ENCODE assay signal across 11 cellular contexts in the genomic region with DNA sequence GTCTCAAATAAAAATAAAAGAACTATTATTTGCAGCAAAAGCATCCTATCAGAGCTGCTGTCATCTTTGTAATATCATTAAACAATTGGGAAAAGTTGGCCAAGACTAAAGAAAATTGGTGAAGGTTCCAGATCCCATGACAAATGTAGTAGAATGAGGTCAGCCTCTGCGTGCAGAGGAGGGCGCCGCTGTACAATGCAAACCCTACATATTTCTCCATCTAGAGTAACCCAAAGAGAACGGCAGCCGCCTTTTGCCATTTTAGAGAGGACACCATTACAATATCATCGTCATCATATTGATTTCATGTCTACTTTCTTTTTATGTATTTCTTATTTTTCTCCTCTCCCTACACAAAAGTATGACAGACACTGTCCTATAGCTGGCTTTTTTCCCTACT. TPM values are rescaled to one million over a fixed set of nuclear protein-coding genes. Genes with fewer than 3 reads are reported as not detected.
A peak's percentile ranks its signal among the peaks of the same experiment; 100 is the strongest.
DNase-seq lines count a peak whose midpoint lies in the region; ATAC-seq and TF ChIP-seq lines count a peak whose summit lies in the region.
"Had no signal": no experiment of that assay in that cellular context is flagged by ENCODE, and none has a peak within 500 bp of the region (broad histone marks: within the 10 kb centered on the region; RNA-seq: fewer than 3 reads in every experiment).

No MANE protein-coding gene starts in this region.

- H3K27ac Mint-ChIP-seq in chondrocyte (ENCODE audit: unreplicated experiment), result no peak overlapping the region
- no peak overlapping the region for H3K27ac Mint-ChIP-seq in neural crest cell (ENCODE audit: unreplicated experiment)

- RAD21 ChIA-PET in HCT116 (lab: Charles Lee; ENCODE audit: low non-redundant PET in 1 of 2, low total read pairs in 2 of 2, uncharacterized antibody in 2 of 2, unreplicated experiment in 2 of 2), result interaction anchor here in 1 of 2 experiments (1.3 kb wide), 1 partner anchor 87 kb away, joined by 7 read pairs; no protein-coding TSS in a partner anchor

- peaks cover 18% of the 10 kb centered on the region for H3K4me1 Mint-ChIP-seq in chondrocyte (ENCODE audit: low read depth)
- no peaks in the 10 kb centered on the region for H3K4me1 Mint-ChIP-seq in neural crest cell

- H3K9me3 Mint-ChIP-seq in chondrocyte (ENCODE audit: low read depth), result no peaks in the 10 kb centered on the region
- H3K9me3 Mint-ChIP-seq in neural crest cell, result no peaks in the 10 kb centered on the region

- H2AFZ ChIP-seq in HCT116 (ENCODE audit: low read depth, low read length, poor library complexity, severe bottlenecking), result no peak overlapping the region

- peak; percentile 73 for TF ChIP-seq RAD21 in HCT116 (IDR thresholded peaks at IDR 0.05; ENCODE audit: low read depth)

- TF ChIP-seq POLR2A in HCT116 (IDR thresholded peaks at IDR 0.05; ENCODE audit: borderline replicate concordance, extremely low read depth, insufficient read depth, insufficient read length), result no peak

- H3K36me3 Mint-ChIP-seq in chondrocyte (ENCODE audit: low read depth) (peaks cover 36% of the 10 kb centered on the region), neural crest cell (ENCODE audit: low read depth) (peaks cover 27% of the 10 kb centered on the region)

- CTCF ChIA-PET in HCT116 (lab: Charles Lee) (interaction anchor here (1.1 to 1.2 kb wide), 2 partner anchors 24 to 87 kb away, joined by 4 to 8 read pairs; no protein-coding TSS in a partner anchor), HEK293T (lab: Yijun Ruan, JAX) (interaction anchor here (0.6 to 1.3 kb wide), 3 partner anchors 87 to 1252 kb away, joined by 3 to 9 read pairs (median 3); no protein-coding TSS in a partner anchor)

- intact Hi-C loops in HCT116 (cut with micrococcal nuclease), result loop anchor here (1.0 kb wide), 1 partner anchor 87 kb away; no protein-coding TSS in a partner anchor

- POLR2A ChIA-PET in HCT116 (lab: Charles Lee), result no interaction called here
- POLR2A ChIA-PET in HEK293T (lab: Yijun Ruan, JAX), result no interaction called here

- TF ChIP-seq CTCF in HCT116 (IDR thresholded peaks at IDR 0.05 in 2 of 3, conservative IDR thresholded peaks at IDR 0.05 in 1 of 3; ENCODE audit: borderline replicate concordance in 1 of 3, insufficient read depth in 1 of 3, low read depth in 2 of 3, low read length in 2 of 3) (peak; percentile 16 to 69 (median 29); a peak in 3 of 6 replicates), chondrocyte (IDR thresholded peaks at IDR 0.05) (peak; percentile 40), neural crest cell (conservative IDR thresholded peaks at IDR 0.05) (peak; percentile 33)

- BruUV-seq in HCT116 (replicated peaks; lab: Mats Ljungman, UMichigan), result no TSS peak

- peaks cover 8% of the 10 kb centered on the region; the same call in 1 of the 2 replicates for H3K79me2 ChIP-seq in HCT116 (ENCODE audit: insufficient read depth, low read length)

- no peaks in the 10 kb centered on the region for H3K27me3 ChIP-seq in HCT116 (ENCODE audit: insufficient read depth, low read length)
- H3K27me3 ChIP-seq: SJSA1 had no signal

- H3K4me1 ChIP-seq in HCT116 (ENCODE audit: control insufficient read depth in 1 of 2, insufficient read depth in 2 of 2, low read length in 2 of 2), result no peaks in the 10 kb centered on the region
- H3K4me1 ChIP-seq: SJSA1 had no signal

- H3K36me3 ChIP-seq in HCT116 (ENCODE audit: control insufficient read depth in 1 of 2, insufficient read depth in 2 of 2, low read length in 2 of 2), result peaks cover 17 to 18% of the 10 kb centered on the region in 2 experiments; a peak in 3 of 4 replicates

- no peaks in the 10 kb centered on the region for H3K27me3 Mint-ChIP-seq in chondrocyte (ENCODE audit: low read depth)
- no peaks in the 10 kb centered on the region for H3K27me3 Mint-ChIP-seq in neural crest cell (ENCODE audit: low read depth)

- H3K9me3 ChIP-seq in HCT116 (ENCODE audit: control insufficient read depth in 1 of 2, insufficient read depth in 1 of 2, low read depth in 1 of 2, low read length in 2 of 2), result no peaks in the 10 kb centered on the region
- H3K9me3 ChIP-seq: SJSA1 had no signal

- H3K9me2 ChIP-seq in HCT116 (ENCODE audit: insufficient read depth), result no peaks in the 10 kb centered on the region

- no peak overlapping the region for H3K4me2 ChIP-seq in HCT116 (ENCODE audit: low read length)

- DNase-seq in COLO668 (lab: John Stamatoyannopoulos, UW; ENCODE audit: unreplicated experiment) (peak; percentile 18), HCT116 (ENCODE audit: low read depth, low spot score) (no peak), chondrocyte (ENCODE audit: low spot score) (no peak), neural crest cell (ENCODE audit: low read depth, low spot score) (no peak), NCI-H2029 (lab: John Stamatoyannopoulos, UW) (no peak), HEK293T (ENCODE audit: extremely low spot score) (no peak)
- DNase-seq: DND-41; NCI-H2081; stimulated activated CD4-positive, alpha-beta T cell treated with anti-CD3 and anti-CD28 coated beads, Interleukin-1b, Interleukin-23, amount 100 ng/mL, for 48 hours had no signal

- H3K9ac ChIP-seq in HCT116 (ENCODE audit: low read length), result no peak overlapping the region

- no peak overlapping the region for H3K27ac ChIP-seq in HCT116 (ENCODE audit: low read depth, low read length)
- H3K27ac ChIP-seq: SJSA1 had no signal

- no peak overlapping the region for H3K4me3 ChIP-seq in HCT116 (replicated peaks in 1 of 2; ENCODE audit: low read depth in 1 of 2, low read length in 2 of 2)
- H3K4me3 ChIP-seq: SJSA1 had no signal

- H3K4me3 Mint-ChIP-seq in chondrocyte (ENCODE audit: unreplicated experiment), result no peak overlapping the region
- H3K4me3 Mint-ChIP-seq in neural crest cell, result no peak overlapping the region

- H4K20me1 ChIP-seq in HCT116 (ENCODE audit: insufficient read depth), result no peaks in the 10 kb centered on the region

- ATAC-seq in HCT116, result peak; percentile 72; the same call in 1 of the 2 replicates
- no peak for ATAC-seq in GM21619 (IDR thresholded peaks at IDR 0.05; ENCODE audit: unreplicated experiment)

TF ChIP-seq in HCT116, 20 proteins besides CTCF, POLR2A, EP300 and RAD21 (continues in another document):
- TF ChIP-seq ELF1 (IDR thresholded peaks at IDR 0.05; ENCODE audit: borderline replicate concordance, low read depth) (no peak), SIN3A (IDR thresholded peaks at IDR 0.05; ENCODE audit: low read depth) (no peak), EZH2 (IDR thresholded peaks at IDR 0.05) (no peak), SRF (IDR thresholded peaks at IDR 0.05; ENCODE audit: low read depth) (no peak), SP1 (IDR thresholded peaks at IDR 0.05; ENCODE audit: low read depth) (no peak), CEBPB (IDR thresholded peaks at IDR 0.05; ENCODE audit: low read depth) (no peak), POLR2AphosphoS5 (IDR thresholded peaks at IDR 0.05; ENCODE audit: low read depth, low read length) (no peak)
- TF ChIP-seq, protein P1, sequence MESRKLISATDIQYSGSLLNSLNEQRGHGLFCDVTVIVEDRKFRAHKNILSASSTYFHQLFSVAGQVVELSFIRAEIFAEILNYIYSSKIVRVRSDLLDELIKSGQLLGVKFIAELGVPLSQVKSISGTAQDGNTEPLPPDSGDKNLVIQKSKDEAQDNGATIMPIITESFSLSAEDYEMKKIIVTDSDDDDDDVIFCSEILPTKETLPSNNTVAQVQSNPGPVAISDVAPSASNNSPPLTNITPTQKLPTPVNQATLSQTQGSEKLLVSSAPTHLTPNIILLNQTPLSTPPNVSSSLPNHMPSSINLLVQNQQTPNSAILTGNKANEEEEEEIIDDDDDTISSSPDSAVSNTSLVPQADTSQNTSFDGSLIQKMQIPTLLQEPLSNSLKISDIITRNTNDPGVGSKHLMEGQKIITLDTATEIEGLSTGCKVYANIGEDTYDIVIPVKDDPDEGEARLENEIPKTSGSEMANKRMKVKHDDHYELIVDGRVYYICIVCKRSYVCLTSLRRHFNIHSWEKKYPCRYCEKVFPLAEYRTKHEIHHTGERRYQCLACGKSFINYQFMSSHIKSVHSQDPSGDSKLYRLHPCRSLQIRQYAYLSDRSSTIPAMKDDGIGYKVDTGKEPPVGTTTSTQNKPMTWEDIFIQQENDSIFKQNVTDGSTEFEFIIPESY (IDR thresholded peaks at IDR 0.05; ENCODE audit: extremely low read depth, insufficient replicate concordance, low read length), result no peak
- TF ChIP-seq, protein P2, sequence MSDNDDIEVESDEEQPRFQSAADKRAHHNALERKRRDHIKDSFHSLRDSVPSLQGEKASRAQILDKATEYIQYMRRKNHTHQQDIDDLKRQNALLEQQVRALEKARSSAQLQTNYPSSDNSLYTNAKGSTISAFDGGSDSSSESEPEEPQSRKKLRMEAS (IDR thresholded peaks at IDR 0.05), result no peak

TF ChIP-seq in HEK293T, 16 proteins besides CTCF, POLR2A, EP300 and RAD21:
- no peak for TF ChIP-seq SP1 (IDR thresholded peaks at IDR 0.05)
- TF ChIP-seq FOXA1 (IDR thresholded peaks at IDR 0.05), result no peak
- TF ChIP-seq L3MBTL2 (conservative IDR thresholded peaks at IDR 0.05), result no peak
- TF ChIP-seq HDGF (IDR thresholded peaks at IDR 0.05; ENCODE audit: borderline replicate concordance), result no peak
- no peak for TF ChIP-seq FOXK2 (IDR thresholded peaks at IDR 0.05)
- TF ChIP-seq BHLHE40 (IDR thresholded peaks at IDR 0.05; ENCODE audit: borderline replicate concordance), result no peak
- no peak for TF ChIP-seq ARNT (IDR thresholded peaks at IDR 0.05)
- TF ChIP-seq ELF4 (IDR thresholded peaks at IDR 0.05), result no peak
- no peak for TF ChIP-seq TARDBP (IDR thresholded peaks at IDR 0.05)
- TF ChIP-seq, protein P3, sequence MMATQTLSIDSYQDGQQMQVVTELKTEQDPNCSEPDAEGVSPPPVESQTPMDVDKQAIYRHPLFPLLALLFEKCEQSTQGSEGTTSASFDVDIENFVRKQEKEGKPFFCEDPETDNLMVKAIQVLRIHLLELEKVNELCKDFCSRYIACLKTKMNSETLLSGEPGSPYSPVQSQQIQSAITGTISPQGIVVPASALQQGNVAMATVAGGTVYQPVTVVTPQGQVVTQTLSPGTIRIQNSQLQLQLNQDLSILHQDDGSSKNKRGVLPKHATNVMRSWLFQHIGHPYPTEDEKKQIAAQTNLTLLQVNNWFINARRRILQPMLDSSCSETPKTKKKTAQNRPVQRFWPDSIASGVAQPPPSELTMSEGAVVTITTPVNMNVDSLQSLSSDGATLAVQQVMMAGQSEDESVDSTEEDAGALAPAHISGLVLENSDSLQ (IDR thresholded peaks at IDR 0.05), result no peak
- no peak for TF ChIP-seq CTBP1 (IDR thresholded peaks at IDR 0.05; ENCODE audit: borderline replicate concordance)
- no peak for TF ChIP-seq ZNF384 (IDR thresholded peaks at IDR 0.05)
- no peak for TF ChIP-seq FOXM1 (IDR thresholded peaks at IDR 0.05; ENCODE audit: borderline replicate concordance)
- TF ChIP-seq LEF1 (IDR thresholded peaks at IDR 0.05; ENCODE audit: borderline replicate concordance), result no peak
- TF ChIP-seq NFRKB (IDR thresholded peaks at IDR 0.05), result no peak
- TF ChIP-seq SUZ12 (IDR thresholded peaks at IDR 0.05), result no peak

RNA-seq across cellular contexts. Expression of a gene that starts 59.5 kb away (rescaled TPM):
- total RNA-seq in HCT116 (2021; ENCODE audit: unreplicated experiment) (29.0 TPM), chondrocyte (31.9 to 35.0 TPM (median 33.8 TPM) in 3 replicates), neural crest cell (86.0 and 92.1 TPM in 2 replicates)
- polyA plus RNA-seq in HCT116 (2012), result 16.1 and 18.2 TPM in 2 replicates
